ENCODE assay signal across 9 cellular contexts in genomic region chr3:73623996-73624362, GRCh38. TPM values are rescaled to one million over a fixed set of nuclear protein-coding genes. Genes with fewer than 3 reads are reported as not detected.
DNase-seq lines count a peak whose midpoint lies in the region; ATAC-seq and TF ChIP-seq lines count a peak whose summit lies in the region.
"Had no signal": no experiment of that assay in that cellular context is flagged by ENCODE, and none has a peak within 500 bp of the region (broad histone marks: within the 10 kb centered on the region; RNA-seq: fewer than 3 reads in every experiment).

No MANE protein-coding gene starts in this region.

- peak overlapping the region; percentile 53 for H3K4ac ChIP-seq in trophoblast cell (ENCODE audit: low read depth, low read length)

- no peak overlapping the region for H3K23ac ChIP-seq in trophoblast cell (ENCODE audit: low read length)

- H3K4me3 ChIP-seq in Peyer's patch, result peak overlapping the region; percentile 34 to 71 (median 53)
- peak overlapping the region; percentile 97 for H3K4me3 ChIP-seq in trophoblast cell (ENCODE audit: low read depth, low read length)

- peak overlapping the region; percentile 86 for H2AFZ ChIP-seq in trophoblast cell (ENCODE audit: insufficient read depth, low read length, poor library complexity)

- peak in 1 of 6 experiments; percentile 15 for TF ChIP-seq CTCF in Peyer's patch (IDR thresholded peaks at IDR 0.05)

- H3K9me3 ChIP-seq in Peyer's patch, result no peaks in the 10 kb centered on the region
- H3K9me3 ChIP-seq in trophoblast cell (ENCODE audit: insufficient read depth, low read depth, low read length), result no peaks in the 10 kb centered on the region

- H4K8ac ChIP-seq in trophoblast cell (ENCODE audit: low read depth, low read length), result peak overlapping the region; percentile 43

- intact Hi-C loops in activated CD4-positive, alpha-beta memory T cell treated with anti-CD3 and anti-CD28 coated beads for 36 hours (cut with micrococcal nuclease), result no loop called here

- POLR2A ChIA-PET in activated CD4-positive, alpha-beta memory T cell treated with anti-CD3 and anti-CD28 coated beads for 36 hours (lab: Charles Lee), result no interaction called here

- no peaks in the 10 kb centered on the region for H3K9me3 Mint-ChIP-seq in activated CD4-positive, alpha-beta memory T cell treated with anti-CD3 and anti-CD28 coated beads for 36 hours

- no peaks in the 10 kb centered on the region for H3K4me1 Mint-ChIP-seq in activated CD4-positive, alpha-beta memory T cell treated with anti-CD3 and anti-CD28 coated beads for 36 hours (ENCODE audit: low read depth)

- H3K79me1 ChIP-seq in trophoblast cell (ENCODE audit: low read length), result peaks cover 27% of the 10 kb centered on the region

- H3K79me2 ChIP-seq in trophoblast cell (ENCODE audit: control insufficient read depth, insufficient read depth, low read length, poor library complexity), result peaks cover 19% of the 10 kb centered on the region

- WGBS in trophoblast cell (ENCODE audit: extremely low coverage, insufficient coverage, insufficient read length), result no CpG with 5 or more reads among the region's 48 CpGs

- no peak overlapping the region for H2AK5ac ChIP-seq in trophoblast cell (ENCODE audit: low read length)

- no peak overlapping the region for H4K12ac ChIP-seq in trophoblast cell (ENCODE audit: low read depth, low read length)

- peak overlapping the region; percentile 81 for H3K9ac ChIP-seq in trophoblast cell (ENCODE audit: low read length)

- H2BK120ac ChIP-seq in trophoblast cell (ENCODE audit: insufficient read depth, low read length, poor library complexity), result peak overlapping the region; percentile 60

- ATAC-seq in GM21528 (IDR thresholded peaks at IDR 0.05; ENCODE audit: low FRiP score, unreplicated experiment) (no peak), GM19035 (IDR thresholded peaks at IDR 0.05; ENCODE audit: unreplicated experiment) (no peak), HG03571 (IDR thresholded peaks at IDR 0.05; ENCODE audit: unreplicated experiment) (no peak)

- DNase-seq in DMS 273 (lab: John Stamatoyannopoulos, UW; ENCODE audit: unreplicated experiment) (peak; percentile 88), Peyer's patch (peak in 2 of 3 donors; percentile 45 to 59), globus pallidus (ENCODE audit: low spot score) (peak; percentile 32), trophoblast cell (peak; percentile 31 to 72)
- DNase-seq in activated CD4-positive, alpha-beta memory T cell treated with anti-CD3 and anti-CD28 coated beads for 36 hours, result no peak

- H4K91ac ChIP-seq in trophoblast cell (ENCODE audit: low read depth, low read length), result peak overlapping the region; percentile 65

- no peak overlapping the region for H3K27ac Mint-ChIP-seq in activated CD4-positive, alpha-beta memory T cell treated with anti-CD3 and anti-CD28 coated beads for 36 hours

- H3K36me3 ChIP-seq in Peyer's patch, result no peaks in the 10 kb centered on the region
- peaks cover 0 to 4% of the 10 kb centered on the region in 2 experiments for H3K36me3 ChIP-seq in trophoblast cell (ENCODE audit: control insufficient read depth in 1 of 2, insufficient read depth in 2 of 2, low read length in 2 of 2)

- CTCF ChIA-PET in activated CD4-positive, alpha-beta memory T cell treated with anti-CD3 and anti-CD28 coated beads for 36 hours (lab: Charles Lee), result no interaction called here

- H3K18ac ChIP-seq in trophoblast cell (ENCODE audit: low read length), result peak overlapping the region; percentile 38

- peaks cover 9% of the 10 kb centered on the region for H3K27me3 Mint-ChIP-seq in activated CD4-positive, alpha-beta memory T cell treated with anti-CD3 and anti-CD28 coated beads for 36 hours

- peak overlapping the region; percentile 18 for H2BK12ac ChIP-seq in trophoblast cell (ENCODE audit: low read length)

- H2BK5ac ChIP-seq in trophoblast cell (ENCODE audit: low read depth, low read length, poor library complexity), result peak overlapping the region; percentile 34

- H3K4me3 Mint-ChIP-seq in activated CD4-positive, alpha-beta memory T cell treated with anti-CD3 and anti-CD28 coated beads for 36 hours, result no peak overlapping the region

- H3K27me3 ChIP-seq in Peyer's patch, result no peaks in the 10 kb centered on the region
- H3K27me3 ChIP-seq in trophoblast cell (ENCODE audit: insufficient read depth, low read length), result no peaks in the 10 kb centered on the region

- no peaks in the 10 kb centered on the region for H3K4me1 ChIP-seq in Peyer's patch
- peaks cover 13 to 19% of the 10 kb centered on the region in 2 experiments for H3K4me1 ChIP-seq in trophoblast cell (ENCODE audit: control insufficient read depth in 1 of 2, insufficient read depth in 2 of 2, low read length in 2 of 2)

- peak overlapping the region; percentile 78 for H3K14ac ChIP-seq in trophoblast cell (ENCODE audit: low read length)

- peak overlapping the region; percentile 91 for H3K4me2 ChIP-seq in trophoblast cell (ENCODE audit: low read length)

- peak overlapping the region in 3 of 4 donors; percentile 70 to 93 (median 80) for H3K27ac ChIP-seq in Peyer's patch
- H3K27ac ChIP-seq in trophoblast cell (ENCODE audit: low read depth, low read length), result peak overlapping the region; percentile 66

- no peaks in the 10 kb centered on the region for H3K36me3 Mint-ChIP-seq in activated CD4-positive, alpha-beta memory T cell treated with anti-CD3 and anti-CD28 coated beads for 36 hours

- no peak for TF ChIP-seq POLR2A in Peyer's patch (IDR thresholded peaks at IDR 0.05)

RNA-seq across cellular contexts. Expression of gene PDZRN3, which starts 0.8 kb away (rescaled TPM):
- 10 to 100 TPM; 13.3 to 81.7 (median 19.7) TPM for total RNA-seq in Peyer's patch
- polyA plus RNA-seq in trophoblast cell (2013), result 32.0 and 35.4 TPM in 2 replicates
- not detected for total RNA-seq in activated CD4-positive, alpha-beta memory T cell treated with anti-CD3 and anti-CD28 coated beads for 36 hours
- total RNA-seq: T-helper 2 cell treated with Interferon-gamma antibody and Interleukin-4, amounts not matched to agents 100 ng/mL and 5 ng/mL, for 36 hours had no signal

Comparison
In these comparisons a context has a peak if more than half of its experiments do, and no peak if none do; other contexts are left out.
1. RNA of gene PDZRN3, which starts 0.8 kb away (total RNA-seq): 13.3 to 81.7 TPM in Peyer's patch; not detected in activated CD4-positive, alpha-beta memory T cell treated with anti-CD3 and anti-CD28 coated beads for 36 hours; every median in the first group is over 10 times any median in the second.